ENCODE assay signal across 1 cellular context in genomic region chr7:20776214-20776875, GRCh38.
TF ChIP-seq lines count a peak whose summit lies in the region.

No MANE protein-coding gene starts in this region.

TF ChIP-seq in SK-N-SH treated with all-trans-retinoic acid at 6 μM for 48 hours, 23 proteins besides CTCF, POLR2A, EP300 and RAD21 (continued from another document):
- no peak for TF ChIP-seq TSHZ2 (CRISPR knock-in tag; IDR thresholded peaks at IDR 0.05)
- no peak for TF ChIP-seq ISL1 (CRISPR knock-in tag; IDR thresholded peaks at IDR 0.05)
- no peak for TF ChIP-seq ZFP3 (CRISPR knock-in tag; IDR thresholded peaks at IDR 0.05)
